In the genomic region with DNA sequence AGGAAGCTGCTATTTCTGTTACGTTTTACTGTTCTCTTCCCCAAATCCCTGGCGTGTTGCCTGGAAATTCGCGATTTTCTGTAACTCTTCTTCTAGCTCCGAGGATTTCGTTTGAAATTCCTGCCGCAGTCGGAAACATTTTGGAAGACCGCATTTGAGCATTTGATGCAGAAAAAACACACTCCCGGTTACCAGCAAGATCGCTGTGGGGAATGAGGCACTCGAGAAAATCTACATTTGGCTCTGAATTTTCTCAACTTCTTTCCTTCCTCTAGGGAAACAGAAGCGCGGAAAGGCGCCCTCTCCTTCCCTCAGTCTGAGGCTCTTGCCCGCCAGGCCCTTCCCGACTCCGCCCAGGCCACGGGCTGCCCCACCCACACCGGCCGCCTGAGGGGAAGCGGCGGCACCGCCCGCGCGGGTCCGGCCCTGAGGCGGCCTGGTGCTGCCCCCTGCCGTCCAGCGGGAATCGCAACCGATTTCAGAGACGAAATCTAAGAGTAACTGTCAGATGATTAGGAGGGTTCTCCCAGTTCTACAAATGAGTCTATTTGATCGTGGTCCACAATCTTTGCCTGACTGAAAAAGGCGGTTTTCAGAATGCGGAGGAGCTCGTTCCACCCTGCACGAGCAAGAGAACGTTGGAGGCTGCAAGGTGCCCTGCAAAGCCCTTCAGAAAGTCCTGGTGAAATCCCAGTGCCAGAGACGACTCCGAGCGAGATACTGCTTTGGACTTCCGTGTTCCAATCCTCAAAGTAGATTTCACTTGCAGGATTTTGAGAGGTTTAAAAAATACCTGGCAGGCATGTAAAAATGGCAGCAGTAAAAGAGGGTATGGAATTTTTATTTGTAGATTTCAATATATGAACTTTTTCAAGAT, we compare ENCODE assay signal across 8 cellular contexts. TPM values are rescaled to one million over a fixed set of nuclear protein-coding genes. Genes with fewer than 3 reads are reported as not detected.
DNase-seq lines count a peak whose midpoint lies in the region; ATAC-seq and TF ChIP-seq lines count a peak whose summit lies in the region.

No MANE protein-coding gene starts in this region.

- peak overlapping the region; percentile 37 to 70 for H3K27ac ChIP-seq in left lung

- H3K27me3 ChIP-seq in left lung = no peaks in the 10 kb centered on the region

- H3K4me1 ChIP-seq in left lung = peaks cover 0 to 10% of the 10 kb centered on the region in 2 donors

- peak overlapping the region; percentile 87 for H3K4me3 Mint-ChIP-seq in activated CD4-positive, alpha-beta T cell treated with anti-CD3 and anti-CD28 coated beads, Interleukin-2, amount 10 ng/mL, durations not matched to agents 24 days and 14 days

- H3K27me3 Mint-ChIP-seq in activated CD4-positive, alpha-beta T cell treated with anti-CD3 and anti-CD28 coated beads, Interleukin-2, amount 10 ng/mL, durations not matched to agents 24 days and 14 days = peaks cover 42% of the 10 kb centered on the region

- peaks cover 7% of the 10 kb centered on the region for H3K4me1 Mint-ChIP-seq in activated CD4-positive, alpha-beta T cell treated with anti-CD3 and anti-CD28 coated beads, Interleukin-2, amount 10 ng/mL, durations not matched to agents 24 days and 14 days

- H3K27ac Mint-ChIP-seq in activated CD4-positive, alpha-beta T cell treated with anti-CD3 and anti-CD28 coated beads, Interleukin-2, amount 10 ng/mL, durations not matched to agents 24 days and 14 days = peak overlapping the region; percentile 47

- peak overlapping the region; percentile 13 to 39 for H3K4me3 ChIP-seq in left lung

- no peaks in the 10 kb centered on the region for H3K9me3 Mint-ChIP-seq in activated CD4-positive, alpha-beta T cell treated with anti-CD3 and anti-CD28 coated beads, Interleukin-2, amount 10 ng/mL, durations not matched to agents 24 days and 14 days

- ATAC-seq in GM19025 (IDR thresholded peaks at IDR 0.05; ENCODE audit: low read depth, unreplicated experiment) (peak; percentile 100), HG03280 (IDR thresholded peaks at IDR 0.05; ENCODE audit: unreplicated experiment) (peak; percentile 99), left lung (peak; percentile 100)

- H3K36me3 Mint-ChIP-seq in activated CD4-positive, alpha-beta T cell treated with anti-CD3 and anti-CD28 coated beads, Interleukin-2, amount 10 ng/mL, durations not matched to agents 24 days and 14 days (ENCODE audit: low read depth) = no peaks in the 10 kb centered on the region

- no peaks in the 10 kb centered on the region for H3K9me3 ChIP-seq in left lung

- peak; percentile 89 to 95 for TF ChIP-seq CTCF in left lung (IDR thresholded peaks at IDR 0.05)

- intact Hi-C loops in activated CD4-positive, alpha-beta T cell treated with anti-CD3 and anti-CD28 coated beads, Interleukin-2, amount 10 ng/mL, durations not matched to agents 24 days and 14 days (cut with micrococcal nuclease) = loop anchor here (1.0 to 10.0 kb wide), 5 partner anchors 18 to 1132 kb away; partner anchors contain the start of gene TUBGCP3
- intact Hi-C loops in left lung (cut with DNase I) = no loop called here

- H3K36me3 ChIP-seq in left lung = no peaks in the 10 kb centered on the region

- DNase-seq in Ammon's horn (ENCODE audit: low spot score) (peak; percentile 93), NCI-H460 (ENCODE audit: extremely low read depth, low read depth) (peak; percentile 79), cortex of kidney (lab: John Stamatoyannopoulos, UW) (peak; percentile 58), left lung (peak; percentile 96 to 100)
- peak; percentile 97 for DNase-seq in activated CD4-positive, alpha-beta T cell treated with anti-CD3 and anti-CD28 coated beads, Interleukin-2, amount 10 ng/mL, durations not matched to agents 24 days and 14 days
- peak; percentile 92 to 95 for DNase-seq in stimulated activated CD4-positive, alpha-beta T cell treated with anti-CD3 and anti-CD28 coated beads, Interleukin-2, amount 100 ng/mL, for 24 hours

RNA-seq across cellular contexts. Expression of gene TUBGCP3, which starts 18.4 kb away (rescaled TPM):
- 13.3 and 15.9 TPM in 2 replicates for total RNA-seq in NCI-H460 (2014; rRNA removed; shearing (Covaris generic))
- polyA plus RNA-seq in NCI-H460 (2014; cell fraction: nucleus; rRNA removed) = 16.4 and 22.3 TPM in 2 replicates
- 64.0 and 69.3 TPM in 2 replicates for total RNA-seq in activated CD4-positive, alpha-beta T cell treated with anti-CD3 and anti-CD28 coated beads, Interleukin-2, amount 10 ng/mL, durations not matched to agents 24 days and 14 days
- total RNA-seq in left lung = 10 to 100 TPM; 29.8 to 42.7 TPM

Comparison
In these comparisons a context has a peak if more than half of its experiments do, and no peak if none do; other contexts are left out.
1. Peak in every context shown above with its lines: DNase-seq, ATAC-seq, H3K4me3 ChIP-seq and H3K27ac ChIP-seq.